In genomic region chr14:91311284-91311662, GRCh38 we compare ENCODE assay signal across 15 cellular contexts.
A peak's percentile ranks its signal among the peaks of the same experiment; 100 is the strongest.
DNase-seq lines count a peak whose midpoint lies in the region; ATAC-seq, FAIRE-seq and TF ChIP-seq lines count a peak whose summit lies in the region.
"Had no signal": no experiment of that assay in that cellular context is flagged by ENCODE, and none has a peak within 500 bp of the region (broad histone marks: within the 10 kb centered on the region; RNA-seq: fewer than 3 reads in every experiment).

No MANE protein-coding gene starts in this region.

- H3K79me2 ChIP-seq in OCI-LY7 (ENCODE audit: insufficient read depth, low read depth, low read length): peaks cover 33% of the 10 kb centered on the region; the same call in 1 of the 2 replicates

- H3K4me2 ChIP-seq in OCI-LY7 (ENCODE audit: low read length): no peak overlapping the region
- H3K4me2 ChIP-seq: smooth muscle cell had no signal

- peak overlapping the region; percentile 39 to 96 (median 90) for H3K27ac Mint-ChIP-seq in naive B cell

- POLR2A ChIA-PET in OCI-LY7 (lab: Charles Lee): no interaction called here

- CTCF ChIA-PET in OCI-LY7 (lab: Charles Lee; ENCODE audit: unreplicated experiment): no interaction called here

- peaks cover 11% of the 10 kb centered on the region for H3K4me1 ChIP-seq in OCI-LY7 (ENCODE audit: insufficient read depth, low read length, poor library complexity, severe bottlenecking)
- H3K4me1 ChIP-seq: tibial nerve had no signal

- no peak overlapping the region for H3K4me3 ChIP-seq in GM12864 (ENCODE audit: low read depth, low read length)
- H3K4me3 ChIP-seq in OCI-LY7 (ENCODE audit: low read depth, low read length, poor library complexity, severe bottlenecking): no peak overlapping the region
- H3K4me3 ChIP-seq: smooth muscle cell, tibial nerve had no signal

- H3K9me3 Mint-ChIP-seq in naive B cell: no peaks in the 10 kb centered on the region

- no peaks in the 10 kb centered on the region for H3K9me2 ChIP-seq in OCI-LY7 (ENCODE audit: insufficient read depth, low read length)

- peaks cover 42 to 52% (median 45%) of the 10 kb centered on the region in 3 donors for H3K4me1 Mint-ChIP-seq in naive B cell

- H4K20me1 ChIP-seq in OCI-LY7 (ENCODE audit: insufficient read depth, low read length): no peaks in the 10 kb centered on the region

- H3K27ac ChIP-seq in OCI-LY7 (ENCODE audit: low read depth, low read length, poor library complexity, severe bottlenecking): no peak overlapping the region
- H3K27ac ChIP-seq: tibial nerve had no signal

- BruUV-seq in OCI-LY7 (replicated peaks; lab: Mats Ljungman, UMichigan): no TSS peak

- H3K4me3 Mint-ChIP-seq in naive B cell: peak overlapping the region in 5 of 8 donors; percentile 11 to 53 (median 43)

- no peaks in the 10 kb centered on the region for H3K27me3 Mint-ChIP-seq in naive B cell

- no peak for DNase-seq in GM12864 (ENCODE audit: low read depth)
- peak; percentile 36 for DNase-seq in OCI-LY7 (ENCODE audit: low spot score)
- peak; percentile 68 for DNase-seq in activated CD8-positive, alpha-beta memory T cell treated with anti-CD3 and anti-CD28 coated beads, Interleukin-2, amount 50 U/mL, for 48 hours
- DNase-seq in naive B cell: peak; percentile 45
- DNase-seq in RCC 7860 (ENCODE audit: low spot score): no peak
- DNase-seq: mammary epithelial cell, NCI-H1092, SHP77 treated with DMSO at 0.1 percent for 48 hours had no signal

- ATAC-seq in naive B cell (ENCODE audit: low read depth in 2 of 2) (peak; percentile 19 to 39), GM18868 (IDR thresholded peaks at IDR 0.05; ENCODE audit: unreplicated experiment) (no peak), HG02840 (IDR thresholded peaks at IDR 0.05; ENCODE audit: low FRiP score, unreplicated experiment) (no peak), GM18517 (IDR thresholded peaks at IDR 0.05; ENCODE audit: unreplicated experiment) (no peak)

- no peak overlapping the region for H2AFZ ChIP-seq in OCI-LY7 (ENCODE audit: low read length)

- peak; percentile 3 for TF ChIP-seq CTCF in GM12864 (IDR thresholded peaks at IDR 0.05; ENCODE audit: low read depth, low read length, missing control alignments)
- TF ChIP-seq CTCF in OCI-LY7 (conservative IDR thresholded peaks at IDR 0.05; ENCODE audit: low read length): 0 out of 2 replicates have a peak, but pooled peaks have one; percentile 29

- peaks cover 99% of the 10 kb centered on the region for H3K36me3 ChIP-seq in OCI-LY7 (ENCODE audit: insufficient read depth, low read length)

- no peak for FAIRE-seq in RCC 7860 (lab: Jason Lieb, UNC)
- FAIRE-seq: astrocyte, GM19239 had no signal

- H3K9me3 ChIP-seq in OCI-LY7 (ENCODE audit: low read length): no peaks in the 10 kb centered on the region

- intact Hi-C loops in OCI-LY7 (cut with micrococcal nuclease; ENCODE audit: unreplicated experiment): no loop called here

- peaks cover 24 to 60% of the 10 kb centered on the region in 2 donors for H3K36me3 Mint-ChIP-seq in naive B cell

Comparison
In these comparisons a context has a peak if more than half of its experiments do, and no peak if none do; other contexts are left out.
1. DNase-seq: peak in OCI-LY7 (single experiment), activated CD8-positive, alpha-beta memory T cell treated with anti-CD3 and anti-CD28 coated beads, Interleukin-2, amount 50 U/mL, for 48 hours (single experiment) and naive B cell (single experiment); none in GM12864 (single experiment) and RCC 7860 (single experiment).
2. ATAC-seq: peak in naive B cell (2 of 2); none in GM18868 (single experiment), HG02840 (single experiment) and GM18517 (single experiment).